Comparison of ENCODE assay signal across 1 cellular context in genomic region chr17:74868251-74868907, GRCh38.
TF ChIP-seq lines count a peak whose summit lies in the region.

No MANE protein-coding gene starts in this region.

TF ChIP-seq in K562, 482 proteins besides CTCF, POLR2A, EP300 and RAD21 (continued from another document and continues in another):
- peak; percentile 77 for TF ChIP-seq ZBTB40 (IDR thresholded peaks at IDR 0.05)
- TF ChIP-seq ZBTB40 (CRISPR knock-in tag; IDR thresholded peaks at IDR 0.05), result no peak
- TF ChIP-seq, protein P1, sequence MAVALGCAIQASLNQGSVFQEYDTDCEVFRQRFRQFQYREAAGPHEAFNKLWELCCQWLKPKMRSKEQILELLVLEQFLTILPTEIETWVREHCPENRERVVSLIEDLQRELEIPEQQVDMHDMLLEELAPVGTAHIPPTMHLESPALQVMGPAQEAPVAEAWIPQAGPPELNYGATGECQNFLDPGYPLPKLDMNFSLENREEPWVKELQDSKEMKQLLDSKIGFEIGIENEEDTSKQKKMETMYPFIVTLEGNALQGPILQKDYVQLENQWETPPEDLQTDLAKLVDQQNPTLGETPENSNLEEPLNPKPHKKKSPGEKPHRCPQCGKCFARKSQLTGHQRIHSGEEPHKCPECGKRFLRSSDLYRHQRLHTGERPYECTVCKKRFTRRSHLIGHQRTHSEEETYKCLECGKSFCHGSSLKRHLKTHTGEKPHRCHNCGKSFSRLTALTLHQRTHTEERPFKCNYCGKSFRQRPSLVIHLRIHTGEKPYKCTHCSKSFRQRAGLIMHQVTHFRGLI (CRISPR knock-in tag; IDR thresholded peaks at IDR 0.05), result 0 out of 2 replicates have a peak, but pooled peaks have one; percentile 24
- peak in 1 of 2 experiments; percentile 32; a peak in 3 of 4 replicates for TF ChIP-seq MAZ (CRISPR knock-in tag; conservative IDR thresholded peaks at IDR 0.05 in 1 of 2, IDR thresholded peaks at IDR 0.05 in 1 of 2)
- TF ChIP-seq ATF1 (CRISPR knock-in tag; IDR thresholded peaks at IDR 0.05), result no peak
- peak; percentile 72 for TF ChIP-seq ATF1 (tag; IDR thresholded peaks at IDR 0.05)
- TF ChIP-seq, protein P2, sequence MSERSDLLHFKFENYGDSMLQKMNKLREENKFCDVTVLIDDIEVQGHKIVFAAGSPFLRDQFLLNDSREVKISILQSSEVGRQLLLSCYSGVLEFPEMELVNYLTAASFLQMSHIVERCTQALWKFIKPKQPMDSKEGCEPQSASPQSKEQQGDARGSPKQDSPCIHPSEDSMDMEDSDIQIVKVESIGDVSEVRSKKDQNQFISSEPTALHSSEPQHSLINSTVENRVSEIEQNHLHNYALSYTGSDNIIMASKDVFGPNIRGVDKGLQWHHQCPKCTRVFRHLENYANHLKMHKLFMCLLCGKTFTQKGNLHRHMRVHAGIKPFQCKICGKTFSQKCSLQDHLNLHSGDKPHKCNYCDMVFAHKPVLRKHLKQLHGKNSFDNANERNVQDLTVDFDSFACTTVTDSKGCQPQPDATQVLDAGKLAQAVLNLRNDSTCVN (CRISPR knock-in tag; IDR thresholded peaks at IDR 0.05), result peak; percentile 91
- TF ChIP-seq STAT5A (IDR thresholded peaks at IDR 0.05; ENCODE audit: borderline replicate concordance, low read length), result no peak
- TF ChIP-seq ZNF280B (CRISPR knock-in tag; IDR thresholded peaks at IDR 0.05), result no peak
- peak; percentile 64 for TF ChIP-seq POLR2B (IDR thresholded peaks at IDR 0.05; ENCODE audit: low read depth, partially characterized antibody)
- peak; percentile 85 for TF ChIP-seq FOSL1 (tag; conservative IDR thresholded peaks at IDR 0.05)
- TF ChIP-seq, protein P3, sequence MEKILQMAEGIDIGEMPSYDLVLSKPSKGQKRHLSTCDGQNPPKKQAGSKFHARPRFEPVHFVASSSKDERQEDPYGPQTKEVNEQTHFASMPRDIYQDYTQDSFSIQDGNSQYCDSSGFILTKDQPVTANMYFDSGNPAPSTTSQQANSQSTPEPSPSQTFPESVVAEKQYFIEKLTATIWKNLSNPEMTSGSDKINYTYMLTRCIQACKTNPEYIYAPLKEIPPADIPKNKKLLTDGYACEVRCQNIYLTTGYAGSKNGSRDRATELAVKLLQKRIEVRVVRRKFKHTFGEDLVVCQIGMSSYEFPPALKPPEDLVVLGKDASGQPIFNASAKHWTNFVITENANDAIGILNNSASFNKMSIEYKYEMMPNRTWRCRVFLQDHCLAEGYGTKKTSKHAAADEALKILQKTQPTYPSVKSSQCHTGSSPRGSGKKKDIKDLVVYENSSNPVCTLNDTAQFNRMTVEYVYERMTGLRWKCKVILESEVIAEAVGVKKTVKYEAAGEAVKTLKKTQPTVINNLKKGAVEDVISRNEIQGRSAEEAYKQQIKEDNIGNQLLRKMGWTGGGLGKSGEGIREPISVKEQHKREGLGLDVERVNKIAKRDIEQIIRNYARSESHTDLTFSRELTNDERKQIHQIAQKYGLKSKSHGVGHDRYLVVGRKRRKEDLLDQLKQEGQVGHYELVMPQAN (IDR thresholded peaks at IDR 0.05; ENCODE audit: borderline replicate concordance), result no peak
- TF ChIP-seq ATF7 (IDR thresholded peaks at IDR 0.05), result peak; percentile 98
- peak; percentile 77; the same call in 1 of the 2 replicates for TF ChIP-seq DMBX1 (CRISPR knock-in tag; IDR thresholded peaks at IDR 0.05; ENCODE audit: borderline replicate concordance)
- TF ChIP-seq ARID1B (IDR thresholded peaks at IDR 0.05), result peak; percentile 91
- no peak for TF ChIP-seq CBX1 (IDR thresholded peaks at IDR 0.05; ENCODE audit: low read depth)
- TF ChIP-seq ZBTB33 (CRISPR knock-in tag; IDR thresholded peaks at IDR 0.05), result no peak
- TF ChIP-seq NFRKB (IDR thresholded peaks at IDR 0.05; ENCODE audit: low read depth), result no peak; the same call in 1 of the 2 replicates
- TF ChIP-seq HNRNPL (IDR thresholded peaks at IDR 0.05; ENCODE audit: low read depth, low read length), result no peak
- TF ChIP-seq, protein P4, sequence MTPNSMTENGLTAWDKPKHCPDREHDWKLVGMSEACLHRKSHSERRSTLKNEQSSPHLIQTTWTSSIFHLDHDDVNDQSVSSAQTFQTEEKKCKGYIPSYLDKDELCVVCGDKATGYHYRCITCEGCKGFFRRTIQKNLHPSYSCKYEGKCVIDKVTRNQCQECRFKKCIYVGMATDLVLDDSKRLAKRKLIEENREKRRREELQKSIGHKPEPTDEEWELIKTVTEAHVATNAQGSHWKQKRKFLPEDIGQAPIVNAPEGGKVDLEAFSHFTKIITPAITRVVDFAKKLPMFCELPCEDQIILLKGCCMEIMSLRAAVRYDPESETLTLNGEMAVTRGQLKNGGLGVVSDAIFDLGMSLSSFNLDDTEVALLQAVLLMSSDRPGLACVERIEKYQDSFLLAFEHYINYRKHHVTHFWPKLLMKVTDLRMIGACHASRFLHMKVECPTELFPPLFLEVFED (CRISPR knock-in tag; conservative IDR thresholded peaks at IDR 0.05), result peak; percentile 58; the same call in 1 of the 2 replicates
- 0 out of 2 replicates have a peak, but pooled peaks have one; percentile 11 for TF ChIP-seq MYNN (IDR thresholded peaks at IDR 0.05)
- TF ChIP-seq MYNN (CRISPR knock-in tag; IDR thresholded peaks at IDR 0.05), result no peak
- no peak for TF ChIP-seq TFAP4 (CRISPR knock-in tag; IDR thresholded peaks at IDR 0.05; ENCODE audit: borderline replicate concordance)
- 0 out of 2 replicates have a peak, but pooled peaks have one; percentile 63 for TF ChIP-seq ARID3A (IDR thresholded peaks at IDR 0.05; ENCODE audit: borderline replicate concordance, low read depth, low read length)
- TF ChIP-seq HSF4 (CRISPR knock-in tag; IDR thresholded peaks at IDR 0.05; ENCODE audit: borderline replicate concordance), result no peak
- peak; percentile 63 for TF ChIP-seq TOE1 (IDR thresholded peaks at IDR 0.05; ENCODE audit: borderline replicate concordance)
- TF ChIP-seq TOE1 (CRISPR knock-in tag; IDR thresholded peaks at IDR 0.05; ENCODE audit: borderline replicate concordance, low read depth), result no peak
- peak; percentile 89 for TF ChIP-seq MTA1 (IDR thresholded peaks at IDR 0.05; ENCODE audit: borderline replicate concordance)
- peak; percentile 83 for TF ChIP-seq CXXC5 (CRISPR knock-in tag; IDR thresholded peaks at IDR 0.05)
- no peak for TF ChIP-seq ZNF3 (CRISPR knock-in tag; IDR thresholded peaks at IDR 0.05)
- TF ChIP-seq SOX6 (IDR thresholded peaks at IDR 0.05), result peak; percentile 81
- TF ChIP-seq SREBF2 (CRISPR knock-in tag; IDR thresholded peaks at IDR 0.05), result no peak
- TF ChIP-seq NR2C1 (IDR thresholded peaks at IDR 0.05), result peak; percentile 88
- TF ChIP-seq NR2C1 (tag; IDR thresholded peaks at IDR 0.05), result peak; percentile 93
- TF ChIP-seq E2F6 (IDR thresholded peaks at IDR 0.05; ENCODE audit: borderline replicate concordance in 1 of 2, extremely low read depth in 1 of 2, insufficient read depth in 1 of 2, insufficient read length in 1 of 2, low read depth in 1 of 2, low read length in 1 of 2, poor library complexity in 1 of 2, severe bottlenecking in 1 of 2), result peak in 1 of 2 experiments; percentile 37
